Comparison of ENCODE assay signal across 8 cellular contexts in the genomic region with DNA sequence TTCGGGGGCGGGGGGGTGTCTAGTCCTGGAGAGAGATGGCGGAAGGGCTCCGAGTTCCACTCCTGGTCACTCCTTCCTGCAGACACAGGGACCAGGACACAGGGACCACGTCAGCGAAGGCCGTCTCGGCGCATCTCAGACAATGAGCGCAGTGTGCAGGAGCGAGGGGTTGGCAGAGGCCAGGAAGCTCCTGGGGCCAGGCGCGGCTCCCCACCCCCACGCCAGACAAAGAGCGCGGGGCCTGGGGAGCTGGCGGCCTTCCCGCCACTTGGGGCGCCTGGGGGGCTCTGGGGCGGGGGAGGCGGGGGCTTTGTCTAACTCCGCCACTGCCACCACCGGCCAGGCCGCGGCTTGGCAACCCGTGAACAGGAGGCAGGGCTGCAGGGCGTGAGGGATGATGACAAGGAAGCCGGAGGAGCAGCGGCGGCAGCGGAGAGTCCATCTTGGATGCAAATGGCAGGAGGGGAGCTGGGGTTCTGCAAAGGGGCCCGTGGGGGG. TPM values are rescaled to one million over a fixed set of nuclear protein-coding genes. Genes with fewer than 3 reads are reported as not detected.
A peak's percentile ranks its signal among the peaks of the same experiment; 100 is the strongest.
DNase-seq lines count a peak whose midpoint lies in the region; ATAC-seq and TF ChIP-seq lines count a peak whose summit lies in the region.

No MANE protein-coding gene starts in this region.

- no peaks in the 10 kb centered on the region for H3K27me3 ChIP-seq in BLaER1 treated with 17β-estradiol and CSF1 and Interleukin-3, amounts not matched to agents 10 nM and 100 nM
- H3K27me3 ChIP-seq in HAP-1 (ENCODE audit: low read depth) (no peaks in the 10 kb centered on the region), dorsolateral prefrontal cortex (no peaks in the 10 kb centered on the region)

- intact Hi-C loops in dorsolateral prefrontal cortex (cut with DNase I) (loop anchor here (2.0 to 10.0 kb wide), 5 partner anchors 37 to 333 kb away; a partner anchor contains a TSS), left colon (cut with DNase I, micrococcal nuclease) (no loop called here)

- peak overlapping the region; percentile 89 to 100 (median 98) for H3K4me3 ChIP-seq in BLaER1 treated with 17β-estradiol and CSF1 and Interleukin-3, amounts not matched to agents 10 nM and 100 nM
- H3K4me3 ChIP-seq in HAP-1, result peak overlapping the region; percentile 78
- peak overlapping the region; percentile 50 to 87 (median 73) for H3K4me3 ChIP-seq in dorsolateral prefrontal cortex

- peaks cover 0 to 48% (median 15%) of the 10 kb centered on the region in 11 experiments; a peak in 11 of 22 replicates for H4K20me1 ChIP-seq in BLaER1 treated with 17β-estradiol and CSF1 and Interleukin-3, amounts not matched to agents 10 nM and 100 nM

- peak; percentile 54 to 87 for DNase-seq in HAP-1 (ENCODE audit: low spot score in 2 of 2)
- DNase-seq in dorsolateral prefrontal cortex, result peak; percentile 64 to 90 (median 86)
- peak; percentile 61 to 71 for DNase-seq in left colon
- DNase-seq in stimulated activated CD4-positive, alpha-beta T cell treated with anti-CD3 and anti-CD28 coated beads, Interleukin-12 subunit alpha, Interleukin-12 subunit beta, amount 100 ng/mL, for 4 hours, result peak; percentile 14
- DNase-seq in NCI-H2029 (lab: John Stamatoyannopoulos, UW), result no peak

- H3K4me2 ChIP-seq in BLaER1 treated with 17β-estradiol and CSF1 and Interleukin-3, amounts not matched to agents 10 nM and 100 nM, result peak overlapping the region; percentile 95 to 100 (median 99)

- H3K36me3 ChIP-seq in BLaER1 treated with 17β-estradiol and CSF1 and Interleukin-3, amounts not matched to agents 10 nM and 100 nM, result peaks cover 21 to 34% (median 29%) of the 10 kb centered on the region in 11 experiments; a peak in 21 of 22 replicates
- peaks cover 30% of the 10 kb centered on the region for H3K36me3 ChIP-seq in HAP-1 (replicated peaks)

- TF ChIP-seq CTCF in VCaP (conservative IDR thresholded peaks at IDR 0.05) (no peak), dorsolateral prefrontal cortex (IDR thresholded peaks at IDR 0.05 in 54 of 56, conservative IDR thresholded peaks at IDR 0.05 in 2 of 56; ENCODE audit: low read depth in 1 of 56, partially characterized antibody in 56 of 56) (peak in 39 of 56 donors; percentile 9 to 53 (median 39))

- H3K4me1 ChIP-seq in BLaER1 treated with 17β-estradiol and CSF1 and Interleukin-3, amounts not matched to agents 10 nM and 100 nM, result peaks cover 34 to 52% (median 46%) of the 10 kb centered on the region in 10 experiments
- H3K4me1 ChIP-seq in HAP-1, result peaks cover 4% of the 10 kb centered on the region; the same call in 1 of the 2 replicates

- H3K9me3 ChIP-seq in BLaER1 treated with 17β-estradiol and CSF1 and Interleukin-3, amounts not matched to agents 10 nM and 100 nM (replicated peaks in 1 of 11), result no peaks in the 10 kb centered on the region
- H3K9me3 ChIP-seq in HAP-1, result no peaks in the 10 kb centered on the region

- H3K9ac ChIP-seq in BLaER1 treated with 17β-estradiol and CSF1 and Interleukin-3, amounts not matched to agents 10 nM and 100 nM, result peak overlapping the region; percentile 92 to 100 (median 96)

- peak overlapping the region; percentile 89 to 98 (median 94) for H3K27ac ChIP-seq in BLaER1 treated with 17β-estradiol and CSF1 and Interleukin-3, amounts not matched to agents 10 nM and 100 nM
- H3K27ac ChIP-seq in VCaP (peak overlapping the region; percentile 97; the same call in 1 of the 2 replicates), dorsolateral prefrontal cortex (peak overlapping the region; percentile 88 to 99 (median 98))

- peak; percentile 46 for ATAC-seq in left colon
- no peak for ATAC-seq in GM21717 (IDR thresholded peaks at IDR 0.05; ENCODE audit: unreplicated experiment)

- in situ Hi-C loops in HAP-1 (cut with MboI; ENCODE audit: low sequenced_read_pairs), result no loop called here

RNA-seq across cellular contexts. Expression of a gene that starts 2.2 kb away (rescaled TPM):
- 100 to 1,000 TPM in 101 of 120 experiments, 10 to 100 TPM in 19; 61.2 to 381 (median 128) TPM for total RNA-seq in dorsolateral prefrontal cortex
- total RNA-seq in left colon, result 10 to 100 TPM; 60.5 to 61.3 TPM

RNA-seq across cellular contexts. Expression of a gene that starts 36.2 kb away (rescaled TPM):
- total RNA-seq in dorsolateral prefrontal cortex, result 10 to 100 TPM; 13.4 to 27.6 (median 20.0) TPM
- total RNA-seq in left colon, result 1 to 10 TPM; 9.2 to 9.6 TPM

RNA-seq across cellular contexts. Expression of a gene that starts 36.5 kb away (rescaled TPM):
- total RNA-seq in dorsolateral prefrontal cortex, result 10 to 100 TPM; 36.7 to 91.4 (median 60.7) TPM
- total RNA-seq in left colon, result 10 to 100 TPM; 12.3 to 19.8 TPM

Comparison
In these comparisons a context has a peak if more than half of its experiments do, and no peak if none do; other contexts are left out.
1. intact Hi-C loops: an anchor here in dorsolateral prefrontal cortex (2.0 to 10.0 kb wide); none called in left colon.